In the genomic region with DNA sequence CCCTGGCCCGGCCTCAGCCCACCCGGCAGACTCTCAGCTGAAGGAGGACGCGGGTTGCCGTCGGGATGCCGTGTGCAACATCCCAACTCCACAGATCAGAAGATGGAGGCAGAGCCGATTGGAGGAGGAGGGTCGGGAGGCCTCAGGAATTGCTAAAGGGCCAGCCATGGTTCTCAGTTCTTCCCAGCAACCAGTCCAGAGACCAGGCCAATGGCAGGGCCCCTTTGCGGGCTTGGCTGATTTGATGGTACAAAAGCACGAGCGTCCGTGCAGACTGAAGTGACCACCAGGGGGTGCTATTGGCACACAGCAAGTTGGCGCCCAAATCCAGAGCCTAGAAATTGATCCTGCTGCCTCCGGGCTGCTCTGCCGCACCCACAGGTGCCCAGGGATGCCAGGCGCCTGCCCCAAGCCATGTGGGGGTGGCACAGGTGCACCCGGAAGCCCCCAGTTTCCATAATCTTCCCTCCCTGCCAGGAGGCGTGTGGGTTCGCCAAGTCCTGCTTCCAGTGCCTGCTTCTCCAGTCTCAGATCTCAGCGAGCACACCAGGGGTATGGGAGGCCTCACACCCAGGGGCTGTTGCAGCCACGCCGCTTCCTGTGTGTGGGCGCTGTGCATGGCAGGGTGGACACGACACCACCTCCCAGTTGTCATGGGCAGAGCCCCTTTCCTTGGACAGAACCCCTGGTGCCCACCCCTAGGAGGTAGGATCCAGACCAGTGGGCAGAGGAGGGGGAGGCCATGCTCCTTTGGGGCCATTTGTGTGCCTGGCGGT, we compare ENCODE assay signal across 1 cellular context.
TF ChIP-seq lines count a peak whose summit lies in the region.

No MANE protein-coding gene starts in this region.

TF ChIP-seq in HepG2, 621 proteins besides CTCF, POLR2A, EP300 and RAD21 (continued from another document and continues in another):
- TF ChIP-seq, protein P1, sequence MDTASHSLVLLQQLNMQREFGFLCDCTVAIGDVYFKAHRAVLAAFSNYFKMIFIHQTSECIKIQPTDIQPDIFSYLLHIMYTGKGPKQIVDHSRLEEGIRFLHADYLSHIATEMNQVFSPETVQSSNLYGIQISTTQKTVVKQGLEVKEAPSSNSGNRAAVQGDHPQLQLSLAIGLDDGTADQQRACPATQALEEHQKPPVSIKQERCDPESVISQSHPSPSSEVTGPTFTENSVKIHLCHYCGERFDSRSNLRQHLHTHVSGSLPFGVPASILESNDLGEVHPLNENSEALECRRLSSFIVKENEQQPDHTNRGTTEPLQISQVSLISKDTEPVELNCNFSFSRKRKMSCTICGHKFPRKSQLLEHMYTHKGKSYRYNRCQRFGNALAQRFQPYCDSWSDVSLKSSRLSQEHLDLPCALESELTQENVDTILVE (CRISPR knock-in tag; IDR thresholded peaks at IDR 0.05) = no peak
- no peak for TF ChIP-seq GFI1 (CRISPR knock-in tag; IDR thresholded peaks at IDR 0.05; ENCODE audit: borderline replicate concordance)
- peak; percentile 75; the same call in 1 of the 2 replicates for TF ChIP-seq MTA1 (CRISPR knock-in tag; IDR thresholded peaks at IDR 0.05; ENCODE audit: borderline replicate concordance)
- TF ChIP-seq HMGA1 (CRISPR knock-in tag; conservative IDR thresholded peaks at IDR 0.05) = no peak
- TF ChIP-seq RFXANK (CRISPR knock-in tag; IDR thresholded peaks at IDR 0.05) = peak; percentile 95; the same call in 1 of the 2 replicates
- no peak for TF ChIP-seq FIP1L1 (IDR thresholded peaks at IDR 0.05; ENCODE audit: borderline replicate concordance, insufficient read depth, low read depth, low read length)
- TF ChIP-seq ZNF24 (IDR thresholded peaks at IDR 0.05) = no peak; the same call in 1 of the 2 replicates
- TF ChIP-seq ZNF337 (CRISPR knock-in tag; IDR thresholded peaks at IDR 0.05; ENCODE audit: borderline replicate concordance, low read depth) = no peak
- TF ChIP-seq TMF1 (CRISPR knock-in tag; IDR thresholded peaks at IDR 0.05; ENCODE audit: low read depth) = no peak; the same call in 1 of the 2 replicates
- TF ChIP-seq, protein P2, sequence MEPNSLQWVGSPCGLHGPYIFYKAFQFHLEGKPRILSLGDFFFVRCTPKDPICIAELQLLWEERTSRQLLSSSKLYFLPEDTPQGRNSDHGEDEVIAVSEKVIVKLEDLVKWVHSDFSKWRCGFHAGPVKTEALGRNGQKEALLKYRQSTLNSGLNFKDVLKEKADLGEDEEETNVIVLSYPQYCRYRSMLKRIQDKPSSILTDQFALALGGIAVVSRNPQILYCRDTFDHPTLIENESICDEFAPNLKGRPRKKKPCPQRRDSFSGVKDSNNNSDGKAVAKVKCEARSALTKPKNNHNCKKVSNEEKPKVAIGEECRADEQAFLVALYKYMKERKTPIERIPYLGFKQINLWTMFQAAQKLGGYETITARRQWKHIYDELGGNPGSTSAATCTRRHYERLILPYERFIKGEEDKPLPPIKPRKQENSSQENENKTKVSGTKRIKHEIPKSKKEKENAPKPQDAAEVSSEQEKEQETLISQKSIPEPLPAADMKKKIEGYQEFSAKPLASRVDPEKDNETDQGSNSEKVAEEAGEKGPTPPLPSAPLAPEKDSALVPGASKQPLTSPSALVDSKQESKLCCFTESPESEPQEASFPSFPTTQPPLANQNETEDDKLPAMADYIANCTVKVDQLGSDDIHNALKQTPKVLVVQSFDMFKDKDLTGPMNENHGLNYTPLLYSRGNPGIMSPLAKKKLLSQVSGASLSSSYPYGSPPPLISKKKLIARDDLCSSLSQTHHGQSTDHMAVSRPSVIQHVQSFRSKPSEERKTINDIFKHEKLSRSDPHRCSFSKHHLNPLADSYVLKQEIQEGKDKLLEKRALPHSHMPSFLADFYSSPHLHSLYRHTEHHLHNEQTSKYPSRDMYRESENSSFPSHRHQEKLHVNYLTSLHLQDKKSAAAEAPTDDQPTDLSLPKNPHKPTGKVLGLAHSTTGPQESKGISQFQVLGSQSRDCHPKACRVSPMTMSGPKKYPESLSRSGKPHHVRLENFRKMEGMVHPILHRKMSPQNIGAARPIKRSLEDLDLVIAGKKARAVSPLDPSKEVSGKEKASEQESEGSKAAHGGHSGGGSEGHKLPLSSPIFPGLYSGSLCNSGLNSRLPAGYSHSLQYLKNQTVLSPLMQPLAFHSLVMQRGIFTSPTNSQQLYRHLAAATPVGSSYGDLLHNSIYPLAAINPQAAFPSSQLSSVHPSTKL (CRISPR knock-in tag; IDR thresholded peaks at IDR 0.05) = peak; percentile 71; the same call in 1 of the 2 replicates
- TF ChIP-seq ZNF556 (CRISPR knock-in tag; IDR thresholded peaks at IDR 0.05; ENCODE audit: borderline replicate concordance) = no peak; the same call in 1 of the 2 replicates
- no peak; the same call in 1 of the 2 replicates for TF ChIP-seq ZNF850 (CRISPR knock-in tag; conservative IDR thresholded peaks at IDR 0.05)
- TF ChIP-seq MLLT10 (CRISPR knock-in tag; IDR thresholded peaks at IDR 0.05) = no peak
- TF ChIP-seq ZNF616 (CRISPR knock-in tag; IDR thresholded peaks at IDR 0.05; ENCODE audit: low read depth) = no peak
- TF ChIP-seq MIER2 (CRISPR knock-in tag; IDR thresholded peaks at IDR 0.05) = peak; percentile 92
- no peak for TF ChIP-seq IKZF4 (CRISPR knock-in tag; IDR thresholded peaks at IDR 0.05; ENCODE audit: borderline replicate concordance, low read depth, not compliant biosample characterization)
- TF ChIP-seq, protein P3, sequence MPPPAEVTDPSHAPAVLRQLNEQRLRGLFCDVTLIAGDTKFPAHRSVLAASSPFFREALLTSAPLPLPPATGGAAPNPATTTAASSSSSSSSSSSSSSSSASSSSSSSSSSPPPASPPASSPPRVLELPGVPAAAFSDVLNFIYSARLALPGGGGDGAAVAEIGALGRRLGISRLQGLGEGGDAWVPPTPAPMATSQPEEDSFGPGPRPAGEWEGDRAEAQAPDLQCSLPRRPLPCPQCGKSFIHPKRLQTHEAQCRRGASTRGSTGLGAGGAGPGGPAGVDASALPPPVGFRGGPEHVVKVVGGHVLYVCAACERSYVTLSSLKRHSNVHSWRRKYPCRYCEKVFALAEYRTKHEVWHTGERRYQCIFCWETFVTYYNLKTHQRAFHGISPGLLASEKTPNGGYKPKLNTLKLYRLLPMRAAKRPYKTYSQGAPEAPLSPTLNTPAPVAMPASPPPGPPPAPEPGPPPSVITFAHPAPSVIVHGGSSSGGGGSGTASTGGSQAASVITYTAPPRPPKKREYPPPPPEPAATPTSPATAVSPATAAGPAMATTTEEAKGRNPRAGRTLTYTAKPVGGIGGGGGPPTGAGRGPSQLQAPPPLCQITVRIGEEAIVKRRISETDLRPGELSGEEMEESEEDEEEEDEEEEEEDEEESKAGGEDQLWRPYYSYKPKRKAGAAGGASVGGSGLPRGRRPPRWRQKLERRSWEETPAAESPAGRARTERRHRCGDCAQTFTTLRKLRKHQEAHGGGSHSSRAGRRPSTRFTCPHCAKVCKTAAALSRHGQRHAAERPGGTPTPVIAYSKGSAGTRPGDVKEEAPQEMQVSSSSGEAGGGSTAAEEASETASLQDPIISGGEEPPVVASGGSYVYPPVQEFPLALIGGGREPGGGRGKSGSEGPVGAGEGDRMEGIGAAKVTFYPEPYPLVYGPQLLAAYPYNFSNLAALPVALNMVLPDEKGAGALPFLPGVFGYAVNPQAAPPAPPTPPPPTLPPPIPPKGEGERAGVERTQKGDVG (CRISPR knock-in tag; IDR thresholded peaks at IDR 0.05; ENCODE audit: borderline replicate concordance) = peak; percentile 96
- TF ChIP-seq BHLHE40 (IDR thresholded peaks at IDR 0.05; ENCODE audit: low read length) = peak; percentile 53; the same call in 1 of the 2 replicates
- no peak for TF ChIP-seq ZNF737 (CRISPR knock-in tag; IDR thresholded peaks at IDR 0.05; ENCODE audit: borderline replicate concordance)
- TF ChIP-seq ZNF121 (CRISPR knock-in tag; IDR thresholded peaks at IDR 0.05) = peak; percentile 31; the same call in 1 of the 2 replicates
- no peak for TF ChIP-seq TEAD2 (CRISPR knock-in tag; IDR thresholded peaks at IDR 0.05)
- TF ChIP-seq ZNF350 (CRISPR knock-in tag; IDR thresholded peaks at IDR 0.05; ENCODE audit: borderline replicate concordance, low read depth) = peak; percentile 84; the same call in 1 of the 2 replicates
- no peak for TF ChIP-seq SP1 (IDR thresholded peaks at IDR 0.05)
- no peak; the same call in 1 of the 2 replicates for TF ChIP-seq SP1 (CRISPR knock-in tag; IDR thresholded peaks at IDR 0.05)
- TF ChIP-seq REL (CRISPR knock-in tag; conservative IDR thresholded peaks at IDR 0.05) = peak; percentile 30; the same call in 1 of the 2 replicates
- peak; percentile 77 for TF ChIP-seq ZNF263 (CRISPR knock-in tag; IDR thresholded peaks at IDR 0.05)
- TF ChIP-seq ZNF510 (CRISPR knock-in tag; IDR thresholded peaks at IDR 0.05; ENCODE audit: low read depth) = peak; percentile 74; the same call in 1 of the 2 replicates
- TF ChIP-seq TBX3 (IDR thresholded peaks at IDR 0.05; ENCODE audit: borderline replicate concordance) = no peak
- no peak for TF ChIP-seq ZNF7 (CRISPR knock-in tag; IDR thresholded peaks at IDR 0.05)
- no peak; the same call in 1 of the 2 replicates for TF ChIP-seq SAFB2 (CRISPR knock-in tag; IDR thresholded peaks at IDR 0.05; ENCODE audit: borderline replicate concordance, low read depth)
- no peak for TF ChIP-seq PLRG1 (conservative IDR thresholded peaks at IDR 0.05)
- TF ChIP-seq, protein P4, sequence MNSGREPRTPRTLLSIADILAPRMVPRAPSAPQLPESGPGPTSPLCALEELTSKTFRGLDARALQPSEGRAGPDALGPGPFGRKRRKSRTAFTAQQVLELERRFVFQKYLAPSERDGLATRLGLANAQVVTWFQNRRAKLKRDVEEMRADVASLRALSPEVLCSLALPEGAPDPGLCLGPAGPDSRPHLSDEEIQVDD (CRISPR knock-in tag; IDR thresholded peaks at IDR 0.05; ENCODE audit: borderline replicate concordance) = peak; percentile 65; the same call in 1 of the 2 replicates
- peak; percentile 66 for TF ChIP-seq ZNF430 (CRISPR knock-in tag; IDR thresholded peaks at IDR 0.05)
- no peak; the same call in 1 of the 2 replicates for TF ChIP-seq BORCS8-MEF2B (CRISPR knock-in tag; IDR thresholded peaks at IDR 0.05)
- peak; percentile 42; the same call in 1 of the 3 replicates for TF ChIP-seq MXI1 (IDR thresholded peaks at IDR 0.05; ENCODE audit: borderline replicate concordance, low read depth, low read length)
- TF ChIP-seq ZNF652 (CRISPR knock-in tag; IDR thresholded peaks at IDR 0.05; ENCODE audit: borderline replicate concordance, low read depth) = no peak
- no peak for TF ChIP-seq ZNF101 (CRISPR knock-in tag; IDR thresholded peaks at IDR 0.05; ENCODE audit: borderline replicate concordance, low read depth)
- TF ChIP-seq ZNF326 (CRISPR knock-in tag; IDR thresholded peaks at IDR 0.05; ENCODE audit: borderline replicate concordance) = no peak
- TF ChIP-seq NFIB (CRISPR knock-in tag; IDR thresholded peaks at IDR 0.05; ENCODE audit: borderline replicate concordance) = no peak
- TF ChIP-seq POLR2AphosphoS5 (IDR thresholded peaks at IDR 0.05; ENCODE audit: low read depth, low read length) = no peak
- TF ChIP-seq NFIC (IDR thresholded peaks at IDR 0.05; ENCODE audit: low read length) = no peak
- TF ChIP-seq, protein P5, sequence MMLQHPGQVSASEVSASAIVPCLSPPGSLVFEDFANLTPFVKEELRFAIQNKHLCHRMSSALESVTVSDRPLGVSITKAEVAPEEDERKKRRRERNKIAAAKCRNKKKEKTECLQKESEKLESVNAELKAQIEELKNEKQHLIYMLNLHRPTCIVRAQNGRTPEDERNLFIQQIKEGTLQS (CRISPR knock-in tag; IDR thresholded peaks at IDR 0.05) = no peak
- no peak for TF ChIP-seq ZKSCAN5 (CRISPR knock-in tag; IDR thresholded peaks at IDR 0.05)
- peak; percentile 54; the same call in 1 of the 2 replicates for TF ChIP-seq ZNF232 (CRISPR knock-in tag; IDR thresholded peaks at IDR 0.05; ENCODE audit: borderline replicate concordance)
- peak; percentile 24; the same call in 1 of the 2 replicates for TF ChIP-seq ZNF225 (CRISPR knock-in tag; IDR thresholded peaks at IDR 0.05)
- no peak for TF ChIP-seq ZNF549 (CRISPR knock-in tag; IDR thresholded peaks at IDR 0.05)
- TF ChIP-seq, protein P6, sequence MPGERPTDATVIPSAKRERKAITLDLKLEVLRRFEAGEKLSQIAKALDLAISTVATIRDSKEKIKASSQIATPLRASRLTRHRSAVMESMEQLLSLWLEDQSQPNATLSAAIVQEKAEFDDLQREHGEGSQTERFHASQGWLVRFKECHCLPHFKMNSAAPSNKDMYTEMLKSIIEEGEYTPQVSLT (CRISPR knock-in tag; IDR thresholded peaks at IDR 0.05; ENCODE audit: borderline replicate concordance, low read depth) = no peak
- peak; percentile 63; the same call in 1 of the 2 replicates for TF ChIP-seq ELF3 (CRISPR knock-in tag; IDR thresholded peaks at IDR 0.05)
- TF ChIP-seq NAIF1 (CRISPR knock-in tag; IDR thresholded peaks at IDR 0.05; ENCODE audit: borderline replicate concordance) = no peak
- TF ChIP-seq ZBTB7B (CRISPR knock-in tag; IDR thresholded peaks at IDR 0.05) = peak; percentile 72
- TF ChIP-seq HIVEP1 (CRISPR knock-in tag; IDR thresholded peaks at IDR 0.05) = peak; percentile 44
- TF ChIP-seq NR2C2 (CRISPR knock-in tag; IDR thresholded peaks at IDR 0.05; ENCODE audit: borderline replicate concordance) = 0 out of 2 replicates have a peak, but pooled peaks have one; percentile 45
- peak; percentile 77 for TF ChIP-seq SRSF1 (optimal IDR thresholded peaks at IDR 0.05; ENCODE audit: low read depth, low read length)
- TF ChIP-seq, protein P7, sequence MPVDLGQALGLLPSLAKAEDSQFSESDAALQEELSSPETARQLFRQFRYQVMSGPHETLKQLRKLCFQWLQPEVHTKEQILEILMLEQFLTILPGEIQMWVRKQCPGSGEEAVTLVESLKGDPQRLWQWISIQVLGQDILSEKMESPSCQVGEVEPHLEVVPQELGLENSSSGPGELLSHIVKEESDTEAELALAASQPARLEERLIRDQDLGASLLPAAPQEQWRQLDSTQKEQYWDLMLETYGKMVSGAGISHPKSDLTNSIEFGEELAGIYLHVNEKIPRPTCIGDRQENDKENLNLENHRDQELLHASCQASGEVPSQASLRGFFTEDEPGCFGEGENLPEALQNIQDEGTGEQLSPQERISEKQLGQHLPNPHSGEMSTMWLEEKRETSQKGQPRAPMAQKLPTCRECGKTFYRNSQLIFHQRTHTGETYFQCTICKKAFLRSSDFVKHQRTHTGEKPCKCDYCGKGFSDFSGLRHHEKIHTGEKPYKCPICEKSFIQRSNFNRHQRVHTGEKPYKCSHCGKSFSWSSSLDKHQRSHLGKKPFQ (CRISPR knock-in tag; IDR thresholded peaks at IDR 0.05; ENCODE audit: insufficient replicate concordance) = peak; percentile 34
- TF ChIP-seq, protein P8, sequence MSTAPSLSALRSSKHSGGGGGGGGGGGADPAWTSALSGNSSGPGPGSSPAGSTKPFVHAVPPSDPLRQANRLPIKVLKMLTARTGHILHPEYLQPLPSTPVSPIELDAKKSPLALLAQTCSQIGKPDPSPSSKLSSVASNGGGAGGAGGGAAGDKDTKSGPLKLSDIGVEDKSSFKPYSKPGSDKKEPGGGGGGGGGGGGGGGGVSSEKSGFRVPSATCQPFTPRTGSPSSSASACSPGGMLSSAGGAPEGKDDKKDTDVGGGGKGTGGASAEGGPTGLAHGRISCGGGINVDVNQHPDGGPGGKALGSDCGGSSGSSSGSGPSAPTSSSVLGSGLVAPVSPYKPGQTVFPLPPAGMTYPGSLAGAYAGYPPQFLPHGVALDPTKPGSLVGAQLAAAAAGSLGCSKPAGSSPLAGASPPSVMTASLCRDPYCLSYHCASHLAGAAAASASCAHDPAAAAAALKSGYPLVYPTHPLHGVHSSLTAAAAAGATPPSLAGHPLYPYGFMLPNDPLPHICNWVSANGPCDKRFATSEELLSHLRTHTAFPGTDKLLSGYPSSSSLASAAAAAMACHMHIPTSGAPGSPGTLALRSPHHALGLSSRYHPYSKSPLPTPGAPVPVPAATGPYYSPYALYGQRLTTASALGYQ (CRISPR knock-in tag; IDR thresholded peaks at IDR 0.05) = no peak
- no peak; the same call in 1 of the 2 replicates for TF ChIP-seq ZNF331 (CRISPR knock-in tag; IDR thresholded peaks at IDR 0.05)
- no peak for TF ChIP-seq SMARCC2 (IDR thresholded peaks at IDR 0.05)
- TF ChIP-seq ZNF496 (CRISPR knock-in tag; IDR thresholded peaks at IDR 0.05; ENCODE audit: insufficient replicate concordance) = no peak
